Comparison of ENCODE assay signal across 9 cellular contexts in genomic region chr2:24304098-24304497, GRCh38. TPM values are rescaled to one million over a fixed set of nuclear protein-coding genes. Genes with fewer than 3 reads are reported as not detected.
DNase-seq lines count a peak whose midpoint lies in the region; ATAC-seq and TF ChIP-seq lines count a peak whose summit lies in the region.
"Had no signal": no experiment of that assay in that cellular context is flagged by ENCODE, and none has a peak within 500 bp of the region (broad histone marks: within the 10 kb centered on the region; RNA-seq: fewer than 3 reads in every experiment).

No MANE protein-coding gene starts in this region.

- WGBS in IMR-90 (ENCODE audit: extremely low coverage in 2 of 2, insufficient read length in 1 of 2), 2 experiments, result no CpG with 5 or more reads among the region's 4 CpGs
- no CpG with 5 or more reads among the region's 4 CpGs for WGBS in trophoblast cell (ENCODE audit: extremely low coverage, insufficient coverage, insufficient read length)

- no peak for TF ChIP-seq RAD21 in IMR-90 (IDR thresholded peaks at IDR 0.05; ENCODE audit: low read length)

- dilution Hi-C loops in IMR-90 (cut with HindIII; ENCODE audit: low sequenced_read_pairs, unreplicated experiment), result no loop called here

- H2AK9ac ChIP-seq in IMR-90 (replicated peaks; ENCODE audit: low read depth, low read length, poor library complexity), result no peak overlapping the region

- TF ChIP-seq CTCF in IMR-90 (conservative IDR thresholded peaks at IDR 0.05; ENCODE audit: low read depth, low read length), result no peak
- no peak for TF ChIP-seq CTCF in ascending aorta (IDR thresholded peaks at IDR 0.05)
- no peak for TF ChIP-seq CTCF in right atrium auricular region (IDR thresholded peaks at IDR 0.05)
- TF ChIP-seq CTCF in PC-3 (conservative IDR thresholded peaks at IDR 0.05; ENCODE audit: low read depth, low read length), result no peak

- H3K36me3 ChIP-seq in IMR-90 (ENCODE audit: control insufficient read depth, insufficient read depth, low read length) (peaks cover 15% of the 10 kb centered on the region), ascending aorta (peaks cover 39 to 64% of the 10 kb centered on the region in 2 donors), right atrium auricular region (peaks cover 63% of the 10 kb centered on the region), PC-3 (ENCODE audit: low read depth, low read length) (peaks cover 26% of the 10 kb centered on the region), trophoblast cell (ENCODE audit: control insufficient read depth in 1 of 2, insufficient read depth in 2 of 2, low read length in 2 of 2) (peaks cover 6 to 18% of the 10 kb centered on the region in 2 experiments)

- H3K9me3 ChIP-seq in IMR-90 (ENCODE audit: control insufficient read depth, insufficient read depth, low read length), result no peaks in the 10 kb centered on the region
- no peaks in the 10 kb centered on the region for H3K9me3 ChIP-seq in ascending aorta
- H3K9me3 ChIP-seq in right atrium auricular region, result no peaks in the 10 kb centered on the region
- H3K9me3 ChIP-seq in PC-3 (ENCODE audit: low read length), result no peaks in the 10 kb centered on the region
- no peaks in the 10 kb centered on the region for H3K9me3 ChIP-seq in trophoblast cell (ENCODE audit: insufficient read depth, low read depth, low read length)

- H3K79me1 ChIP-seq in IMR-90 (ENCODE audit: low read depth in 1 of 2, low read length in 2 of 2) (no peaks in the 10 kb centered on the region), trophoblast cell (ENCODE audit: low read length) (no peaks in the 10 kb centered on the region)

- H3K4ac ChIP-seq in IMR-90 (ENCODE audit: low read depth, low read length) (no peak overlapping the region), trophoblast cell (ENCODE audit: low read depth, low read length) (no peak overlapping the region)

- H2AFZ ChIP-seq in IMR-90 (replicated peaks; ENCODE audit: low read length, poor library complexity) (no peak overlapping the region), PC-3 (ENCODE audit: low read length) (no peak overlapping the region), trophoblast cell (ENCODE audit: insufficient read depth, low read length, poor library complexity) (no peak overlapping the region)

- H3K9ac ChIP-seq in IMR-90 (ENCODE audit: low read depth, low read length) (no peak overlapping the region), PC-3 (ENCODE audit: low read length) (no peak overlapping the region), trophoblast cell (ENCODE audit: low read length) (no peak overlapping the region)

- no peak overlapping the region for H4K12ac ChIP-seq in trophoblast cell (ENCODE audit: low read depth, low read length)

- H2BK15ac ChIP-seq in IMR-90 (ENCODE audit: low read depth, low read length), result no peak overlapping the region

- H2BK12ac ChIP-seq in trophoblast cell (ENCODE audit: low read length), result no peak overlapping the region

- POLR2A ChIA-PET in IMR-90 (lab: Charles Lee; ENCODE audit: unreplicated experiment) (no interaction called here), PC-3 (lab: Charles Lee; ENCODE audit: unreplicated experiment) (no interaction called here)

- H3K79me2 ChIP-seq in PC-3 (ENCODE audit: low read length) (no peaks in the 10 kb centered on the region), trophoblast cell (ENCODE audit: control insufficient read depth, insufficient read depth, low read length, poor library complexity) (no peaks in the 10 kb centered on the region)

- H3K4me3 ChIP-seq in IMR-90 (ENCODE audit: insufficient read depth, low read depth, low read length), result no peak overlapping the region
- H3K4me3 ChIP-seq in ascending aorta, result no peak overlapping the region
- no peak overlapping the region for H3K4me3 ChIP-seq in right atrium auricular region
- no peak overlapping the region for H3K4me3 ChIP-seq in skeletal muscle cell (ENCODE audit: low read depth, low read length)
- no peak overlapping the region for H3K4me3 ChIP-seq in PC-3 (ENCODE audit: low read length)
- H3K4me3 ChIP-seq in trophoblast cell (ENCODE audit: low read depth, low read length), result no peak overlapping the region

- peak; percentile 97 for DNase-seq in IMR-90
- DNase-seq in ascending aorta (ENCODE audit: low spot score in 2 of 2), result peak; percentile 56 to 87
- DNase-seq in right atrium auricular region (ENCODE audit: low spot score), result peak; percentile 85
- DNase-seq in skeletal muscle cell (ENCODE audit: low read depth), result peak; percentile 86
- no peak for DNase-seq in NCI-H345 treated with DMSO at 0.1 percent for 48 hours (lab: John Stamatoyannopoulos, UW; ENCODE audit: unreplicated experiment)
- DNase-seq in PC-3, result no peak
- DNase-seq in HuH-7.5 (ENCODE audit: low spot score), result no peak
- no peak for DNase-seq in trophoblast cell
- DNase-seq: naive B cell had no signal

- H4K8ac ChIP-seq in IMR-90 (ENCODE audit: low read depth in 2 of 2, low read length in 2 of 2) (no peak overlapping the region), trophoblast cell (ENCODE audit: low read depth, low read length) (no peak overlapping the region)

- H3K4me1 ChIP-seq in IMR-90 (ENCODE audit: control insufficient read depth, insufficient read depth, low read length) (peaks cover 4% of the 10 kb centered on the region; the same call in 1 of the 2 replicates), ascending aorta (peaks cover 5 to 11% of the 10 kb centered on the region in 2 donors), right atrium auricular region (peaks cover 0 to 14% of the 10 kb centered on the region in 2 donors), PC-3 (ENCODE audit: insufficient read depth, low read length) (no peaks in the 10 kb centered on the region), trophoblast cell (ENCODE audit: control insufficient read depth in 1 of 2, insufficient read depth in 2 of 2, low read length in 2 of 2) (no peaks in the 10 kb centered on the region)

- in situ Hi-C loops in IMR-90 (cut with MboI; ENCODE audit: low sequenced_read_pairs), result no loop called here

- H3K18ac ChIP-seq in IMR-90 (ENCODE audit: low read depth, low read length), result no peak overlapping the region
- no peak overlapping the region for H3K18ac ChIP-seq in trophoblast cell (ENCODE audit: low read length)

- H2BK5ac ChIP-seq in IMR-90 (ENCODE audit: low read depth, low read length, poor library complexity, severe bottlenecking) (no peak overlapping the region), trophoblast cell (ENCODE audit: low read depth, low read length, poor library complexity) (no peak overlapping the region)

- H3K14ac ChIP-seq in IMR-90 (replicated peaks; ENCODE audit: low read depth, low read length) (no peak overlapping the region), trophoblast cell (ENCODE audit: low read length) (no peak overlapping the region)

- H3K23ac ChIP-seq in IMR-90 (ENCODE audit: low read depth, low read length) (no peak overlapping the region), trophoblast cell (ENCODE audit: low read length) (no peak overlapping the region)

- TF ChIP-seq POLR2A in IMR-90 (IDR thresholded peaks at IDR 0.05; ENCODE audit: low read depth, low read length), result no peak

- intact Hi-C loops in IMR-90 (cut with micrococcal nuclease), result no loop called here
- intact Hi-C loops in ascending aorta (cut with DNase I), result loop anchor here (5.0 kb wide), 2 partner anchors 53 to 78 kb away; no protein-coding TSS in a partner anchor
- intact Hi-C loops in PC-3 (cut with micrococcal nuclease), result no loop called here

- no peak overlapping the region for H2BK20ac ChIP-seq in IMR-90 (ENCODE audit: low read depth, low read length)

- BruUV-seq in IMR-90 (replicated peaks; lab: Mats Ljungman, UMichigan) (no TSS peak), PC-3 (replicated peaks; lab: Mats Ljungman, UMichigan) (no TSS peak)

- no peak overlapping the region for H3K56ac ChIP-seq in IMR-90 (ENCODE audit: extremely low read depth, insufficient read depth, low read length)

- H2BK120ac ChIP-seq in IMR-90 (ENCODE audit: low read depth, low read length) (no peak overlapping the region), trophoblast cell (ENCODE audit: insufficient read depth, low read length, poor library complexity) (no peak overlapping the region)

- H2AK5ac ChIP-seq in IMR-90 (ENCODE audit: low read depth, low read length) (no peak overlapping the region), trophoblast cell (ENCODE audit: low read length) (no peak overlapping the region)

- no peaks in the 10 kb centered on the region for H3K9me2 ChIP-seq in PC-3 (replicated peaks; ENCODE audit: low read length)

- H4K20me1 ChIP-seq in IMR-90 (ENCODE audit: insufficient read depth, low read length) (no peaks in the 10 kb centered on the region), PC-3 (ENCODE audit: low read length) (no peaks in the 10 kb centered on the region)

- H4K5ac ChIP-seq in IMR-90 (ENCODE audit: low read depth, low read length), result no peak overlapping the region

- H3K27ac ChIP-seq in IMR-90 (ENCODE audit: insufficient read depth, low read length), result no peak overlapping the region
- H3K27ac ChIP-seq in ascending aorta, result peak overlapping the region; percentile 41 to 63
- peak overlapping the region; percentile 59 to 68 for H3K27ac ChIP-seq in right atrium auricular region
- H3K27ac ChIP-seq in PC-3 (ENCODE audit: low read length), result no peak overlapping the region
- no peak overlapping the region for H3K27ac ChIP-seq in trophoblast cell (ENCODE audit: low read depth, low read length)

- H3K4me2 ChIP-seq in IMR-90 (ENCODE audit: low read depth, low read length), result no peak overlapping the region
- H3K4me2 ChIP-seq in PC-3 (ENCODE audit: low read length), result no peak overlapping the region
- H3K4me2 ChIP-seq in trophoblast cell (ENCODE audit: low read length), result no peak overlapping the region

- peak; percentile 94 for ATAC-seq in IMR-90 (ENCODE audit: low read depth)
- ATAC-seq in PC-3, result no peak

- CTCF ChIA-PET in IMR-90 (lab: Yijun Ruan, JAX), result no interaction called here
- CTCF ChIA-PET in PC-3 (lab: Charles Lee), result no interaction called here

- H4K91ac ChIP-seq in IMR-90 (ENCODE audit: insufficient read depth, low read depth, low read length), result no peak overlapping the region
- no peak overlapping the region for H4K91ac ChIP-seq in trophoblast cell (ENCODE audit: low read depth, low read length)

- H3K27me3 ChIP-seq in IMR-90 (ENCODE audit: control insufficient read depth, insufficient read depth, low read length) (no peaks in the 10 kb centered on the region), ascending aorta (no peaks in the 10 kb centered on the region), right atrium auricular region (no peaks in the 10 kb centered on the region), PC-3 (ENCODE audit: low read length) (no peaks in the 10 kb centered on the region), trophoblast cell (ENCODE audit: insufficient read depth, low read length) (no peaks in the 10 kb centered on the region)

- no peaks in the 10 kb centered on the region for H3F3A ChIP-seq in PC-3 (ENCODE audit: low read length, unreplicated experiment)

- no peaks in the 10 kb centered on the region for H3K9me1 ChIP-seq in IMR-90 (ENCODE audit: insufficient read depth, low read length)

RNA-seq across cellular contexts. Expression of gene ITSN2, which starts 56.2 kb away (rescaled TPM):
- total RNA-seq in IMR-90 (2012; rRNA removed) (17.2 and 23.3 TPM in 2 replicates), ascending aorta (70.0 TPM), right atrium auricular region (10 to 100 TPM; 40.1 to 40.4 TPM), PC-3 (2014; rRNA removed) (21.9 and 37.3 TPM in 2 replicates)
- polyA plus RNA-seq in IMR-90 (2012; rRNA removed), result 8.4 and 10.7 TPM in 2 replicates
- 3.6 and 3.9 TPM in 2 replicates for polyA plus RNA-seq in IMR-90 (2012; cell fraction: cytosol; rRNA removed)
- 15.6 and 47.7 TPM in 2 replicates for polyA plus RNA-seq in IMR-90 (2012; cell fraction: nucleus; rRNA removed; ENCODE audit: low replicate concordance)
- polyA plus RNA-seq in trophoblast cell (2013), result 15.1 and 15.6 TPM in 2 replicates

Comparison
In these comparisons a context has a peak if more than half of its experiments do, and no peak if none do; other contexts are left out.
1. DNase-seq: peak in IMR-90 (single experiment), ascending aorta (2 of 2), right atrium auricular region (single experiment) and skeletal muscle cell (single experiment); none in NCI-H345 treated with DMSO at 0.1 percent for 48 hours (single experiment), PC-3 (single experiment), HuH-7.5 (single experiment) and trophoblast cell (0 of 2).
2. H3K27ac ChIP-seq: peak in ascending aorta (2 of 2) and right atrium auricular region (2 of 2); none in IMR-90 (single experiment), PC-3 (single experiment) and trophoblast cell (single experiment).